ENCODE assay signal across 1 cellular context in the genomic region with DNA sequence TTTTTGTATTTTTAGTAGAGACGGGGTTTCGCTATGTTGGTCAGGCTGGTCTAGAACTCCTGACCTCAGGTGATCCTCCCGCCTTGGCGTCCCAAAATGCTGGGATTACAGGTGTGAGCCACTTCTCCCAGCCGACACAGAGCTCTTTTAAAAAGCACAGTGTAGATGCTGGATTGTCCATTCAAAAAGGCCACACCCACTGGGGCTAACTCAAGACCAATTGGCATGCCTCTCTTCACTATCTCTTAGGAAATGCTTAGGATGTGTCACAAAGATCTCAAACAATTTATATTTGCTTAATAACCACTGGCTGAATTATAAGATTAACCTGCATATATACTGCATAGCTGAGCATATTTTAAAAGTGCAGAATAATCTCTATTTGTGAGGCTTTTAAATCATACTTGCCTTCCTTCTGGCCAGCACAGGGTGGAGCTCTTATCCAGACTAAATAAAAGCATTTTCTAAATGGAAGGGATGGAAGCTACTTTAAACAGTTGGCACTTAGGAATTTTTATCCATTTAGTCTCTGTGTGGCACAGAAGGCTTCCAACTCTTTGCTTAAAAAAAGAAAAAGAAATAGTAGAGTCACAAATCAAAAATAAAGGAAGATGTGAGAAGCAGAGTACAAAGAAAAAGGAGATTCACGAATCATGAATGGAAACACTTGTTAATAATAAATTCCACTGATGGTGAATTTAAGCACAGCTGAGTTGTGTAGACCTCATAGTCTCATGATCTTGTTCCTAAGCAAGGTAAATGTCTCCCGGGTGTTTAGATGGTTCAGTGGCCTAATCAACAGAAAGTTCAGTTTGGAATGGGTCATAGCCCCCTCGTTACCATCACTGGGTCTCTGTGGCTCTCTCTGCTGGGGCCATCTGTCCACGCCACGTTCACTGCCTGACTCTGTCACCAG.
TF ChIP-seq lines count a peak whose summit lies in the region.

No MANE protein-coding gene starts in this region.

TF ChIP-seq in endothelial cell of umbilical vein, 7 proteins besides CTCF, POLR2A, EP300 and RAD21:
- TF ChIP-seq, protein P1, sequence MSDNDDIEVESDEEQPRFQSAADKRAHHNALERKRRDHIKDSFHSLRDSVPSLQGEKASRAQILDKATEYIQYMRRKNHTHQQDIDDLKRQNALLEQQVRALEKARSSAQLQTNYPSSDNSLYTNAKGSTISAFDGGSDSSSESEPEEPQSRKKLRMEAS (IDR thresholded peaks at IDR 0.05; ENCODE audit: insufficient read depth, insufficient read length) = no peak
- no peak for TF ChIP-seq JUN (IDR thresholded peaks at IDR 0.05; ENCODE audit: borderline replicate concordance, insufficient read depth, insufficient read length, low read depth)
- no peak for TF ChIP-seq EZH2 (IDR thresholded peaks at IDR 0.05; ENCODE audit: borderline replicate concordance, low read depth, low read length, severe bottlenecking)
- no peak for TF ChIP-seq FOS (IDR thresholded peaks at IDR 0.05; ENCODE audit: borderline replicate concordance, insufficient read depth, low read length)
- TF ChIP-seq POLR2AphosphoS5 (IDR thresholded peaks at IDR 0.05; ENCODE audit: insufficient read depth, low read depth, low read length) = no peak
- TF ChIP-seq GATA2 (IDR thresholded peaks at IDR 0.05; ENCODE audit: insufficient read depth, insufficient read length, low read depth, low read length) = no peak
- no peak for TF ChIP-seq MYC (IDR thresholded peaks at IDR 0.05; ENCODE audit: low read depth, low read length)
